9 cellular contexts compared by ENCODE assay signal in genomic region chr12:30146561-30146960, GRCh38.
"Had no signal": no experiment of that assay in that cellular context is flagged by ENCODE, and none has a peak within 500 bp of the region (broad histone marks: within the 10 kb centered on the region; RNA-seq: fewer than 3 reads in every experiment).

No MANE protein-coding gene starts in this region.

- H3K4me1 ChIP-seq: HAP-1 had no signal

- H3K27ac ChIP-seq: GM23248, HL-60 had no signal

- H2AFZ ChIP-seq: GM23248 had no signal

- H3K4me3 Mint-ChIP-seq: HFFc6, IgD-negative memory B cell had no signal

- H3K27ac Mint-ChIP-seq: HFFc6, IgD-negative memory B cell had no signal

- H3K4me1 Mint-ChIP-seq: IgD-negative memory B cell had no signal

- H3K27me3 Mint-ChIP-seq: IgD-negative memory B cell had no signal

- ATAC-seq: HCT116, HepG2 had no signal

- H3K4me3 ChIP-seq: GM23248, HAP-1 had no signal

- DNase-seq: GM23248, GOT3, H7, HFFc6 had no signal

- H3K36me3 Mint-ChIP-seq: IgD-negative memory B cell had no signal

- H3K36me3 ChIP-seq: HAP-1 had no signal

- H3K9ac ChIP-seq: GM23248 had no signal

- H3K9me3 ChIP-seq: HAP-1 had no signal
